19 cellular contexts compared by ENCODE assay signal in the genomic region with DNA sequence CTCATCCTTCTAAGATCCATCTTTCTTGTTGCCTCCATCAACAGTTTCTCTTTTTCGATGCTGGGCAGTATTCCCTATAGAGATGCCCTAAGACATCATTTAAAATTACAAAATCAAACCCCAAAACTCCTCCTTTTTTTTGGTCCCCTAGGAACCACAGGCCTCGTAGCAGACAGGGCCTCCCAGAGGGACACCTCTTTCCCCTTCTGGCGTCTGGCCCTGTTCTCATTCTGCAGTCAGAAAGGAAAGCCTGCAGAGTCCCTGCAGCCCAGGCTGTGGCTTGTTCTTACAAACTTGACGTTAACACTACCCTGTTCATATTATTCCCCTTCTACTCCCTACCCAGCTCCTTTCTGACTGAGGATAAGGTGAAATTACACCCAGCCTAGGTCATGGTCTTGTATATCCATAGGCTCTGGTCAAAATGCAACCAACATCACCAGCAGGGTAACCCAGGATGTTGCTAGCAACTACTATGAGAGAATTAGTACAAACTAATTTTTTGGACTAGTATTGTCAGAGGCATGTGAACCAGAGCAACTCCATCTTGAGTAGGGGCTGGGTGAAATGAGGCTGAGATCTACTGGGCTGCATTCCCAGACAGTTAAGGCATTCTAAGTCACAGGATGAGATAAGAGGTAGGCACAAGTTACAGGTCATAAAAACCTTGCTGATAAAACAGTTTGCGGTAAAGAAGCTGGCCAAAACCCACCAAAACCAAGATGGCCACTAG. TPM values are rescaled to one million over a fixed set of nuclear protein-coding genes. Genes with fewer than 3 reads are reported as not detected.
A peak's percentile ranks its signal among the peaks of the same experiment; 100 is the strongest.
DNase-seq lines count a peak whose midpoint lies in the region; ATAC-seq, FAIRE-seq and TF ChIP-seq lines count a peak whose summit lies in the region.
"Had no signal": no experiment of that assay in that cellular context is flagged by ENCODE, and none has a peak within 500 bp of the region (broad histone marks: within the 10 kb centered on the region; RNA-seq: fewer than 3 reads in every experiment).

No MANE protein-coding gene starts in this region.

- H3F3A ChIP-seq in smooth muscle cell (ENCODE audit: low read depth), result peaks cover 3% of the 10 kb centered on the region

- H3K4me1 Mint-ChIP-seq in activated T-cell treated with anti-CD3 and anti-CD28 coated beads, Interleukin-2, amount 50 U/mL, for 72 hours (ENCODE audit: low read depth), result peaks cover 48% of the 10 kb centered on the region
- peaks cover 34% of the 10 kb centered on the region for H3K4me1 Mint-ChIP-seq in activated T-cell treated with anti-CD3 and anti-CD28 coated beads, Interleukin-2, amount 50 U/mL, for 4 hours (ENCODE audit: low read depth)
- H3K4me1 Mint-ChIP-seq in astrocyte (ENCODE audit: low read depth, unreplicated experiment), result peaks cover 33% of the 10 kb centered on the region

- no peak overlapping the region for H3K4me3 ChIP-seq in HEK293 (ENCODE audit: low read depth, low read length)
- no peak overlapping the region for H3K4me3 ChIP-seq in astrocyte (ENCODE audit: insufficient read depth, low read depth, low read length)
- H3K4me3 ChIP-seq in smooth muscle cell, result no peak overlapping the region
- H3K4me3 ChIP-seq in trophoblast cell (ENCODE audit: low read depth, low read length), result no peak overlapping the region
- H3K4me3 ChIP-seq: SJCRH30 had no signal

- ATAC-seq in activated T-cell treated with anti-CD3 and anti-CD28 coated beads, Interleukin-2, amount 50 U/mL, for 72 hours (replicated peaks in 1 of 2), result no peak
- no peak for ATAC-seq in activated T-cell treated with anti-CD3 and anti-CD28 coated beads, Interleukin-2, amount 50 U/mL, for 4 hours

- no peak overlapping the region for H4K91ac ChIP-seq in trophoblast cell (ENCODE audit: low read depth, low read length)

- WGBS in smooth muscle cell (ENCODE audit: low lambda C conversion rate), result 65% methylated on average over 5 of the region's 5 CpGs
- no CpG with 5 or more reads among the region's 5 CpGs for WGBS in trophoblast cell (ENCODE audit: extremely low coverage, insufficient coverage, insufficient read length)

- no peaks in the 10 kb centered on the region for H3K36me3 Mint-ChIP-seq in activated T-cell treated with anti-CD3 and anti-CD28 coated beads, Interleukin-2, amount 50 U/mL, for 72 hours (ENCODE audit: insufficient read depth in 2 of 2)
- peaks cover 3% of the 10 kb centered on the region for H3K36me3 Mint-ChIP-seq in activated T-cell treated with anti-CD3 and anti-CD28 coated beads, Interleukin-2, amount 50 U/mL, for 4 hours (ENCODE audit: insufficient read depth)
- peaks cover 4% of the 10 kb centered on the region for H3K36me3 Mint-ChIP-seq in astrocyte (ENCODE audit: low read depth, unreplicated experiment)

- no peak overlapping the region for H2BK120ac ChIP-seq in trophoblast cell (ENCODE audit: insufficient read depth, low read length, poor library complexity)

- no peaks in the 10 kb centered on the region for H3K79me2 ChIP-seq in astrocyte (ENCODE audit: insufficient read depth, low read length)
- H3K79me2 ChIP-seq in smooth muscle cell (ENCODE audit: low read depth), result no peaks in the 10 kb centered on the region
- H3K79me2 ChIP-seq in trophoblast cell (ENCODE audit: control insufficient read depth, insufficient read depth, low read length, poor library complexity), result peaks cover 8% of the 10 kb centered on the region

- H3K36me3 ChIP-seq in HEK293 (ENCODE audit: control insufficient read depth in 2 of 2, insufficient read depth in 1 of 2, low read length in 2 of 2) (no peaks in the 10 kb centered on the region), astrocyte (ENCODE audit: insufficient read depth, low read length) (no peaks in the 10 kb centered on the region), smooth muscle cell (ENCODE audit: low read depth) (no peaks in the 10 kb centered on the region), trophoblast cell (ENCODE audit: control insufficient read depth in 1 of 2, insufficient read depth in 2 of 2, low read length in 2 of 2) (no peaks in the 10 kb centered on the region)
- H3K36me3 ChIP-seq: SJCRH30 had no signal

- no peak overlapping the region for H3K9ac ChIP-seq in astrocyte (ENCODE audit: low read length)
- H3K9ac ChIP-seq in smooth muscle cell (ENCODE audit: low read depth), result no peak overlapping the region
- no peak overlapping the region for H3K9ac ChIP-seq in trophoblast cell (ENCODE audit: low read length)

- no peaks in the 10 kb centered on the region for H3K9me3 Mint-ChIP-seq in activated T-cell treated with anti-CD3 and anti-CD28 coated beads, Interleukin-2, amount 50 U/mL, for 72 hours
- no peaks in the 10 kb centered on the region for H3K9me3 Mint-ChIP-seq in activated T-cell treated with anti-CD3 and anti-CD28 coated beads, Interleukin-2, amount 50 U/mL, for 4 hours
- no peaks in the 10 kb centered on the region for H3K9me3 Mint-ChIP-seq in astrocyte (ENCODE audit: unreplicated experiment)
- H3K9me3 Mint-ChIP-seq: CD4-positive, alpha-beta memory T cell had no signal

- no peak overlapping the region for H2BK12ac ChIP-seq in trophoblast cell (ENCODE audit: low read length)

- no peaks in the 10 kb centered on the region for H3K27me3 Mint-ChIP-seq in activated T-cell treated with anti-CD3 and anti-CD28 coated beads, Interleukin-2, amount 50 U/mL, for 72 hours (ENCODE audit: low read depth)
- peaks cover 4% of the 10 kb centered on the region for H3K27me3 Mint-ChIP-seq in activated T-cell treated with anti-CD3 and anti-CD28 coated beads, Interleukin-2, amount 50 U/mL, for 4 hours (ENCODE audit: low read depth)
- peaks cover 11% of the 10 kb centered on the region for H3K27me3 Mint-ChIP-seq in astrocyte (ENCODE audit: low read depth, unreplicated experiment)
- H3K27me3 Mint-ChIP-seq: CD4-positive, alpha-beta memory T cell had no signal

- H4K12ac ChIP-seq in trophoblast cell (ENCODE audit: low read depth, low read length), result no peak overlapping the region

- no peak overlapping the region for H3K4me2 ChIP-seq in astrocyte (ENCODE audit: low read length)
- peak overlapping the region; percentile 32 for H3K4me2 ChIP-seq in smooth muscle cell
- no peak overlapping the region for H3K4me2 ChIP-seq in trophoblast cell (ENCODE audit: low read length)

- peaks cover 14% of the 10 kb centered on the region for H3K79me1 ChIP-seq in trophoblast cell (ENCODE audit: low read length)

- no peak for FAIRE-seq in astrocyte (lab: Jason Lieb, UNC)
- FAIRE-seq: A204.1, D721Med, G401.6, H54 had no signal

- H2AFZ ChIP-seq in astrocyte (ENCODE audit: low read depth, low read length), result no peak overlapping the region
- H2AFZ ChIP-seq in smooth muscle cell (ENCODE audit: low read depth), result no peak overlapping the region
- H2AFZ ChIP-seq in trophoblast cell (ENCODE audit: insufficient read depth, low read length, poor library complexity), result no peak overlapping the region

- CTCF ChIA-PET in HEK293 (lab: Yijun Ruan, JAX), result interaction anchor here (1.3 to 1.5 kb wide), 3 partner anchors 10 to 172 kb away, joined by 3 to 7 read pairs (median 5); no protein-coding TSS in a partner anchor

- TF ChIP-seq CTCF in HEK293 (tag by site-specific recombination; IDR thresholded peaks at IDR 0.05), result no peak
- TF ChIP-seq CTCF in astrocyte (IDR thresholded peaks at IDR 0.05; ENCODE audit: insufficient read depth, low read depth, low read length), result no peak
- TF ChIP-seq CTCF in smooth muscle cell (IDR thresholded peaks at IDR 0.05; ENCODE audit: borderline replicate concordance, insufficient read depth, poor library complexity, severe bottlenecking), result no peak

- peak overlapping the region; percentile 1 for H3K27ac Mint-ChIP-seq in activated T-cell treated with anti-CD3 and anti-CD28 coated beads, Interleukin-2, amount 50 U/mL, for 72 hours
- no peak overlapping the region for H3K27ac Mint-ChIP-seq in astrocyte (ENCODE audit: unreplicated experiment)

- H4K20me1 ChIP-seq in astrocyte (ENCODE audit: insufficient read depth, low read length) (no peaks in the 10 kb centered on the region), smooth muscle cell (ENCODE audit: low read depth) (no peaks in the 10 kb centered on the region)

- H3K14ac ChIP-seq in trophoblast cell (ENCODE audit: low read length), result no peak overlapping the region

- DNase-seq in activated T-cell treated with anti-CD3 and anti-CD28 coated beads, Interleukin-2, amount 50 U/mL, for 72 hours, result no peak
- no peak for DNase-seq in activated T-cell treated with anti-CD3 and anti-CD28 coated beads, Interleukin-2, amount 50 U/mL, for 4 hours
- no peak for DNase-seq in astrocyte (ENCODE audit: low read depth)
- DNase-seq in smooth muscle cell (lab: John Stamatoyannopoulos, UW; ENCODE audit: unreplicated experiment), result no peak
- DNase-seq in retina, result no peak
- no peak for DNase-seq in trophoblast cell
- no peak for DNase-seq in NCI-H187 treated with DMSO at 0.1 percent for 48 hours (lab: John Stamatoyannopoulos, UW)
- DNase-seq: CD4-positive, alpha-beta memory T cell; DMS79 treated with DMSO at 0.1 percent for 48 hours; Karpas-422; NCI-H1417 treated with DMSO at 0.1 percent for 48 hours; NCI-H2029 treated with DMSO at 0.1 percent for 48 hours; NCI-H510A treated with DMSO at 0.1 percent for 48 hours; SJCRH30 had no signal

- H3K9me3 ChIP-seq in HEK293 (ENCODE audit: control insufficient read depth, insufficient read depth, low read depth, low read length) (no peaks in the 10 kb centered on the region), astrocyte (ENCODE audit: insufficient read depth, low read depth, low read length) (no peaks in the 10 kb centered on the region), smooth muscle cell (replicated peaks; ENCODE audit: low read depth) (no peaks in the 10 kb centered on the region), trophoblast cell (ENCODE audit: insufficient read depth, low read depth, low read length) (no peaks in the 10 kb centered on the region)
- H3K9me3 ChIP-seq: SJCRH30 had no signal

- H2BK5ac ChIP-seq in trophoblast cell (ENCODE audit: low read depth, low read length, poor library complexity), result no peak overlapping the region

- no peak overlapping the region for H3K18ac ChIP-seq in trophoblast cell (ENCODE audit: low read length)

- peaks cover 5% of the 10 kb centered on the region for H3K27me3 ChIP-seq in astrocyte (ENCODE audit: insufficient read depth, low read length)
- no peaks in the 10 kb centered on the region for H3K27me3 ChIP-seq in smooth muscle cell (ENCODE audit: low read depth)
- no peaks in the 10 kb centered on the region for H3K27me3 ChIP-seq in trophoblast cell (ENCODE audit: insufficient read depth, low read length)

- H3K4me1 ChIP-seq in HEK293 (ENCODE audit: control insufficient read depth, insufficient read depth, low read length) (peaks cover 2% of the 10 kb centered on the region; the same call in 1 of the 2 replicates), astrocyte (ENCODE audit: insufficient read depth, low read length) (peaks cover 15% of the 10 kb centered on the region), smooth muscle cell (ENCODE audit: low read depth) (peaks cover 25% of the 10 kb centered on the region), trophoblast cell (ENCODE audit: control insufficient read depth in 1 of 2, insufficient read depth in 2 of 2, low read length in 2 of 2) (peaks cover 15 to 24% of the 10 kb centered on the region in 2 experiments)

- H3K4ac ChIP-seq in trophoblast cell (ENCODE audit: low read depth, low read length), result no peak overlapping the region

- H4K8ac ChIP-seq in trophoblast cell (ENCODE audit: low read depth, low read length), result no peak overlapping the region

- no peak overlapping the region for H2AK5ac ChIP-seq in trophoblast cell (ENCODE audit: low read length)

- POLR2A ChIA-PET in HEK293 (lab: Yijun Ruan, JAX), result no interaction called here

- H3K23ac ChIP-seq in trophoblast cell (ENCODE audit: low read length), result no peak overlapping the region

- no peak overlapping the region for H3K27ac ChIP-seq in HEK293 (ENCODE audit: extremely low read depth, low read depth, low read length)
- H3K27ac ChIP-seq in astrocyte (ENCODE audit: low read depth, low read length), result no peak overlapping the region
- H3K27ac ChIP-seq in smooth muscle cell (ENCODE audit: low read depth), result no peak overlapping the region
- H3K27ac ChIP-seq in trophoblast cell (ENCODE audit: low read depth, low read length), result no peak overlapping the region
- H3K27ac ChIP-seq: SJCRH30 had no signal

- no peak overlapping the region for H3K4me3 Mint-ChIP-seq in activated T-cell treated with anti-CD3 and anti-CD28 coated beads, Interleukin-2, amount 50 U/mL, for 72 hours
- no peak overlapping the region for H3K4me3 Mint-ChIP-seq in activated T-cell treated with anti-CD3 and anti-CD28 coated beads, Interleukin-2, amount 50 U/mL, for 4 hours
- H3K4me3 Mint-ChIP-seq in astrocyte (ENCODE audit: unreplicated experiment), result peak overlapping the region; percentile 21

RNA-seq across cellular contexts. Expression of gene EPHA1, which starts 3.5 kb away (rescaled TPM):
- 1 to 10 TPM; 2.2 to 4.2 TPM for total RNA-seq in activated T-cell treated with anti-CD3 and anti-CD28 coated beads, Interleukin-2, amount 50 U/mL, for 72 hours
- 1 to 10 TPM; 1.1 to 1.9 (median 1.5) TPM for total RNA-seq in activated T-cell treated with anti-CD3 and anti-CD28 coated beads, Interleukin-2, amount 50 U/mL, for 4 hours
- 0.96 and 2.6 TPM in 2 replicates for total RNA-seq in astrocyte
- total RNA-seq in smooth muscle cell, result 4.3 and 19.1 TPM in 2 replicates
- 8.7 and 23.6 TPM in 2 replicates for polyA plus RNA-seq in smooth muscle cell
- 26.1 and 27.4 TPM in 2 replicates for polyA plus RNA-seq in trophoblast cell (2013)

RNA-seq across cellular contexts. Expression of gene ZYX, which starts 31.0 kb away (rescaled TPM):
- 100 to 1,000 TPM; 121 to 129 TPM for total RNA-seq in activated T-cell treated with anti-CD3 and anti-CD28 coated beads, Interleukin-2, amount 50 U/mL, for 72 hours
- total RNA-seq in activated T-cell treated with anti-CD3 and anti-CD28 coated beads, Interleukin-2, amount 50 U/mL, for 4 hours, result 10 to 100 TPM; 89.0 to 94.2 (median 90.6) TPM
- total RNA-seq in astrocyte, result 477 and 523 TPM in 2 replicates
- 52.2 and 71.1 TPM in 2 replicates for total RNA-seq in smooth muscle cell
- 322 and 354 TPM in 2 replicates for polyA plus RNA-seq in smooth muscle cell
- 275 TPM in 2 replicates for polyA plus RNA-seq in trophoblast cell (2013)

RNA-seq across cellular contexts. Expression of gene TAS2R60, which starts 31.1 kb away (rescaled TPM):
- total RNA-seq in activated T-cell treated with anti-CD3 and anti-CD28 coated beads, Interleukin-2, amount 50 U/mL, for 72 hours, result not detected
- total RNA-seq in activated T-cell treated with anti-CD3 and anti-CD28 coated beads, Interleukin-2, amount 50 U/mL, for 4 hours, result not detected
- total RNA-seq in astrocyte (not detected in 2 replicates), smooth muscle cell (not detected in 2 replicates)
- polyA plus RNA-seq in smooth muscle cell, result not detected in 2 replicates
- polyA plus RNA-seq in trophoblast cell (2013), result not detected in 2 replicates
- total RNA-seq: SJCRH30 had no signal

RNA-seq across cellular contexts. Expression of gene FAM131B, which starts 49.6 kb away (rescaled TPM):
- 1 to 10 TPM; 3.1 TPM for total RNA-seq in activated T-cell treated with anti-CD3 and anti-CD28 coated beads, Interleukin-2, amount 50 U/mL, for 72 hours
- under 1 TPM; 0.28 to 0.50 (median 0.43) TPM for total RNA-seq in activated T-cell treated with anti-CD3 and anti-CD28 coated beads, Interleukin-2, amount 50 U/mL, for 4 hours
- total RNA-seq in astrocyte (7.6 and 8.0 TPM in 2 replicates), smooth muscle cell (0.09 and 0.31 TPM in 2 replicates)
- polyA plus RNA-seq in smooth muscle cell, result 0.03 TPM in 1 of 2 replicates, not detected in the other
- 0.22 and 0.28 TPM in 2 replicates for polyA plus RNA-seq in trophoblast cell (2013)
- polyA plus RNA-seq: CD4-positive, alpha-beta memory T cell had no signal
